ENCODE assay signal across 9 cellular contexts in the genomic region with DNA sequence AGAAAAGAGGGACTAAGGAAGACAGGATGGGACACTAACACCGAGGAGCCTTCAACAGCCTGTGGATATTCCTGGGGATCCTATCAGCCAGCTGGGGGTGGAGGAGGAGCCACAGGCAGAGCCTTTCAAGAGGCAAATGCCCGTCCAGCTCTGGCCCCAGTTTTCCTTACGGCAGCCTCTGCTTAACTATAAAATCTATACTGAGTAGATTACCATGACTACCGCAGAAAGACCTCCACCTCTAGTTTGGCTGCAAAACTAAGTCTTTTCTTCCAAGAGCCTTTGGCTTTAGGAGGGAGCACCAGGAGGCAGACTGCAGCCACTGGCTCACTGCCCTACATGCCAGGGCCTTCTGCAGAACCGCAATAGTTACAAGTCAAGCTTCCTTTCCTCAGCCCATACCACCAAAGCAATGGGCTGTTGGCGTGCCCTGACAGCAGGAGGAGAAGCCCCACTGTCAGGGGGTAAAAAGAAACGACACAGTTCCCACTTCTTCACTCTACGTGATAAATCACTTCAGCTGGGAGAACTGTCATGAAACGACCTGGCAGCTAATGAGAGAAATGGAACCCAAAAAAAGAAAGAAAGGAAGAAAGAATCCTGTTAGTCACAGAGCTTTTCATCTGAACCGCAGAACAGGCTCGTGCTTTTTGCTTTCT. TPM values are rescaled to one million over a fixed set of nuclear protein-coding genes. Genes with fewer than 3 reads are reported as not detected.
DNase-seq lines count a peak whose midpoint lies in the region; ATAC-seq and TF ChIP-seq lines count a peak whose summit lies in the region.
"Had no signal": no experiment of that assay in that cellular context is flagged by ENCODE, and none has a peak within 500 bp of the region (broad histone marks: within the 10 kb centered on the region; RNA-seq: fewer than 3 reads in every experiment).

No MANE protein-coding gene starts in this region.

- H3K36me3 ChIP-seq in SK-N-MC (ENCODE audit: insufficient read depth, low read length), result no peaks in the 10 kb centered on the region

- DNase-seq in SK-N-MC (ENCODE audit: low read depth, low spot score) (no peak), fibroblast of peridontal ligament (ENCODE audit: extremely low read depth) (peak; percentile 87), progenitor cell of endocrine pancreas (ENCODE audit: low spot score, unreplicated experiment) (no peak), HT-29 (ENCODE audit: low spot score) (no peak), HuH-7 (ENCODE audit: low spot score) (no peak)
- DNase-seq: psoas muscle had no signal

- TF ChIP-seq CTCF in progenitor cell of endocrine pancreas (IDR thresholded peaks at IDR 0.05; ENCODE audit: unreplicated experiment), result no peak

- no peak overlapping the region for H3K4me3 ChIP-seq in SK-N-MC
- H3K4me3 ChIP-seq: psoas muscle had no signal

- H3K9me3 ChIP-seq in SK-N-MC (ENCODE audit: low read depth, low read length), result no peaks in the 10 kb centered on the region
- H3K9me3 ChIP-seq: psoas muscle had no signal

- ATAC-seq in GM21723 (IDR thresholded peaks at IDR 0.05; ENCODE audit: unreplicated experiment) (peak; percentile 18), HG02571 (IDR thresholded peaks at IDR 0.05; ENCODE audit: unreplicated experiment) (no peak)
- no peak for ATAC-seq in activated CD4-positive, CD25-positive, alpha-beta regulatory T cell treated with anti-CD3 and anti-CD28 coated beads, Interleukin-2, amount 50 U/mL, for 24 hours

- H3K9me3 Mint-ChIP-seq in progenitor cell of endocrine pancreas (ENCODE audit: low read depth), result no peaks in the 10 kb centered on the region

- H3K27ac Mint-ChIP-seq in progenitor cell of endocrine pancreas, result peak overlapping the region; percentile 11

- H3K4me1 Mint-ChIP-seq in progenitor cell of endocrine pancreas (ENCODE audit: low read depth), result peaks cover 12% of the 10 kb centered on the region

- no peaks in the 10 kb centered on the region for H3K27me3 Mint-ChIP-seq in progenitor cell of endocrine pancreas

- H3K36me3 Mint-ChIP-seq in progenitor cell of endocrine pancreas (ENCODE audit: insufficient read depth), result no peaks in the 10 kb centered on the region

- no peak overlapping the region for H3K4me3 Mint-ChIP-seq in progenitor cell of endocrine pancreas (ENCODE audit: low read depth)

- 0 out of 2 replicates have a peak overlapping the region, but pooled peaks have one; percentile 21 for H3K27ac ChIP-seq in SK-N-MC

- no peak overlapping the region for H3K9ac ChIP-seq in SK-N-MC (ENCODE audit: insufficient read length)

RNA-seq across cellular contexts. Expression of a gene that starts 25.1 kb away (rescaled TPM):
- total RNA-seq in progenitor cell of endocrine pancreas, result 103 and 111 TPM in 2 replicates
- total RNA-seq in HT-29 (2014; rRNA removed; shearing (Covaris generic)), result 23.8 and 31.8 TPM in 2 replicates
